Comparison of ENCODE assay signal across 31 cellular contexts in the genomic region with DNA sequence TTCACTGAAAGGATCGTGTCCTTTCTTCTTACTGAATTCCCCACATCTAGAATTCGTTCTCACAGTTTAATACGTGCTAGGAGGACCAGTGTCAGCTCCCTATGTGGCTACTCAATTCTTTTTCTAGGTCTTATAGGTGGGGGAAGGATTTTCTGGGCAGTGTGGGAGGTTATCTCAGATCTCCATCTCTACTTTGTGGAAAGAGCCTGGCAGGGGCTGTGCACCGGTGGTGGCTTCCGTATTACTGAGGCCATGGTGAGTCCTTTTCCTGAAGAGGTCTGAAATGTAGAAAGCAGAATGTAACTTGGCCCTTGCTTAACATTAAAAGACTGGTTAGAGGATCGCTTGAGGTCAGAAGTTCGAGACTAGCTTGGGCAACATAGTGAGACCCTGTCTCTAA. TPM values are rescaled to one million over a fixed set of nuclear protein-coding genes. Genes with fewer than 3 reads are reported as not detected.
A peak's percentile ranks its signal among the peaks of the same experiment; 100 is the strongest.
DNase-seq lines count a peak whose midpoint lies in the region; ATAC-seq, FAIRE-seq and TF ChIP-seq lines count a peak whose summit lies in the region.
"Had no signal": no experiment of that assay in that cellular context is flagged by ENCODE, and none has a peak within 500 bp of the region (broad histone marks: within the 10 kb centered on the region; RNA-seq: fewer than 3 reads in every experiment).

No MANE protein-coding gene starts in this region.

- H4K20me1 ChIP-seq in mammary epithelial cell (ENCODE audit: insufficient read depth, low read length) (no peaks in the 10 kb centered on the region), HepG2 (ENCODE audit: insufficient read depth, low read length) (no peaks in the 10 kb centered on the region)

- H3K9me3 Mint-ChIP-seq in MCF 10A (ENCODE audit: unreplicated experiment) (no peaks in the 10 kb centered on the region), T-cell (no peaks in the 10 kb centered on the region)
- H3K9me3 Mint-ChIP-seq in activated CD4-positive, alpha-beta memory T cell treated with anti-CD3 and anti-CD28 coated beads for 36 hours: no peaks in the 10 kb centered on the region
- H3K9me3 Mint-ChIP-seq: dendritic cell treated with granulocyte-macrophage colony-stimulating factor and Interleukin-4, amounts not matched to agents 40 ng/mL and 50 ng/mL, for 4 days; stimulated activated naive CD8-positive, alpha-beta T cell treated with anti-CD3 and anti-CD28 coated beads, Interleukin-15, amount 100 ng/mL, for 72 hours; WTC11 had no signal

- H3K4me1 ChIP-seq in mammary epithelial cell (ENCODE audit: insufficient read depth, low read length) (peaks cover 21% of the 10 kb centered on the region), HepG2 (ENCODE audit: insufficient read depth, low read length) (peaks cover 71% of the 10 kb centered on the region)

- no peak overlapping the region for H3K9ac ChIP-seq in mammary epithelial cell (ENCODE audit: insufficient read depth, low read length)
- H3K9ac ChIP-seq in HepG2 (ENCODE audit: insufficient read depth, low read depth, low read length): no peak overlapping the region
- H3K9ac ChIP-seq: BLaER1, KMS-11 had no signal

- H3K27me3 ChIP-seq in mammary epithelial cell (ENCODE audit: insufficient read depth, low read length) (no peaks in the 10 kb centered on the region), HepG2 (ENCODE audit: control insufficient read depth in 1 of 2, insufficient read depth in 2 of 2, low read length in 2 of 2) (no peaks in the 10 kb centered on the region; a peak in 1 of 5 replicates)
- H3K27me3 ChIP-seq: BLaER1, esophagus squamous epithelium had no signal

- dilution Hi-C loops in mammary epithelial cell (cut with HindIII; ENCODE audit: low sequenced_read_pairs): no loop called here

- H3K4me3 ChIP-seq in mammary epithelial cell (replicated peaks in 1 of 3; ENCODE audit: insufficient read depth in 1 of 3, low read depth in 2 of 3, low read length in 3 of 3) (no peak overlapping the region), HepG2 (replicated peaks in 1 of 3; ENCODE audit: insufficient read depth in 1 of 3, low read depth in 2 of 3, low read length in 3 of 3) (peak overlapping the region in 2 of 3 experiments; percentile 16 to 46; a peak in 2 of 6 replicates)
- H3K4me3 ChIP-seq: BLaER1, esophagus squamous epithelium had no signal

- ATAC-seq in T-cell (replicated peaks in 1 of 4) (no peak), HepG2 (no peak), Right ventricle myocardium superior (ENCODE audit: poor library complexity) (no peak), HG03457 (IDR thresholded peaks at IDR 0.05; ENCODE audit: unreplicated experiment) (no peak)
- ATAC-seq: stimulated activated naive CD8-positive, alpha-beta T cell treated with anti-CD3 and anti-CD28 coated beads, Interleukin-15, amount 100 ng/mL, for 72 hours; WTC11 had no signal

- H3K9me3 ChIP-seq in mammary epithelial cell (replicated peaks; ENCODE audit: insufficient read depth, low read length) (no peaks in the 10 kb centered on the region), HepG2 (ENCODE audit: low read length) (no peaks in the 10 kb centered on the region)
- H3K9me3 ChIP-seq: BLaER1, esophagus squamous epithelium had no signal

- POLR2A ChIA-PET in MCF 10A (lab: Yijun Ruan, JAX) (no interaction called here), T-cell (lab: Charles Lee) (no interaction called here), HepG2 (lab: Yijun Ruan, JAX) (no interaction called here)
- POLR2A ChIA-PET in activated CD4-positive, alpha-beta memory T cell treated with anti-CD3 and anti-CD28 coated beads for 36 hours (lab: Charles Lee): no interaction called here

- no peak overlapping the region for H3K27ac ChIP-seq in mammary epithelial cell (ENCODE audit: insufficient read depth, low read depth, low read length)
- no peak overlapping the region for H3K27ac ChIP-seq in HepG2 (ENCODE audit: extremely low read length, insufficient read depth, low read length)
- H3K27ac ChIP-seq: BLaER1, esophagus squamous epithelium, KMS-11 had no signal

- no peak overlapping the region for H3K4me2 ChIP-seq in mammary epithelial cell (ENCODE audit: insufficient read depth, low read depth, low read length)
- peak overlapping the region; percentile 75 for H3K4me2 ChIP-seq in HepG2 (ENCODE audit: low read depth, low read length)
- H3K4me2 ChIP-seq: BLaER1, KMS-11 had no signal

- TF ChIP-seq EP300 in HepG2 (IDR thresholded peaks at IDR 0.05; ENCODE audit: low read depth in 2 of 2, low read length in 2 of 2) (no peak), HepG2 (CRISPR knock-in tag; IDR thresholded peaks at IDR 0.05; ENCODE audit: borderline replicate concordance) (no peak)

- CTCF ChIA-PET in mammary epithelial cell (lab: Charles Lee; ENCODE audit: low non-redundant PET): no interaction called here
- CTCF ChIA-PET in MCF 10A (lab: Yijun Ruan, JAX): interaction anchor here (0.6 kb wide), 1 partner anchor 51 kb away, joined by 3 read pairs; no protein-coding TSS in a partner anchor
- CTCF ChIA-PET in T-cell (lab: Charles Lee): no interaction called here
- CTCF ChIA-PET in HepG2 (lab: Yijun Ruan, JAX; ENCODE audit: low intra/inter-chr PET ratio, low total read pairs): no interaction called here
- CTCF ChIA-PET in activated CD4-positive, alpha-beta memory T cell treated with anti-CD3 and anti-CD28 coated beads for 36 hours (lab: Charles Lee): no interaction called here

- in situ Hi-C loops in mammary epithelial cell (cut with MboI; ENCODE audit: low sequenced_read_pairs in 2 of 2) (loop anchor here in 1 of 2 donors (10.0 kb wide), 1 partner anchor 292 kb away; no protein-coding TSS in a partner anchor), HepG2 (cut with HindIII; ENCODE audit: extremely low pct_ligation_motif_present, low pct_unique_long_range_greater_than_20kb) (no loop called here)

- H3K27me3 Mint-ChIP-seq in MCF 10A (ENCODE audit: insufficient read depth, unreplicated experiment) (peaks cover 8% of the 10 kb centered on the region), T-cell (peaks cover 5 to 28% of the 10 kb centered on the region in 2 donors)
- peaks cover 20% of the 10 kb centered on the region for H3K27me3 Mint-ChIP-seq in activated CD4-positive, alpha-beta memory T cell treated with anti-CD3 and anti-CD28 coated beads for 36 hours

- H3K36me3 Mint-ChIP-seq in MCF 10A (ENCODE audit: insufficient read depth, unreplicated experiment) (no peaks in the 10 kb centered on the region), T-cell (no peaks in the 10 kb centered on the region)
- H3K36me3 Mint-ChIP-seq in activated CD4-positive, alpha-beta memory T cell treated with anti-CD3 and anti-CD28 coated beads for 36 hours: no peaks in the 10 kb centered on the region
- H3K36me3 Mint-ChIP-seq: WTC11 had no signal

- WGBS in mammary epithelial cell (ENCODE audit: low coverage, missing lambda C conversion rate): 57% methylated on average over 7 of the region's 7 CpGs
- 14% methylated on average over 7 of the region's 7 CpGs for WGBS in HepG2 (ENCODE audit: low lambda C conversion rate)

- no peak for TF ChIP-seq RAD21 in HepG2 (CRISPR knock-in tag; IDR thresholded peaks at IDR 0.05)

- TF ChIP-seq CTCF in mammary epithelial cell (conservative IDR thresholded peaks at IDR 0.05 in 1 of 2, IDR thresholded peaks at IDR 0.05 in 1 of 2; ENCODE audit: extremely low read depth in 1 of 2, insufficient read depth in 1 of 2, low read depth in 1 of 2, low read length in 2 of 2) (no peak), MCF 10A (IDR thresholded peaks at IDR 0.05; ENCODE audit: unreplicated experiment) (no peak), HepG2 (CRISPR knock-in tag; IDR thresholded peaks at IDR 0.05) (no peak)

- H3K4me1 Mint-ChIP-seq in MCF 10A (ENCODE audit: insufficient read depth, unreplicated experiment): peaks cover 15% of the 10 kb centered on the region
- H3K4me1 Mint-ChIP-seq in T-cell: peaks cover 25 to 29% (median 28%) of the 10 kb centered on the region in 3 donors
- H3K4me1 Mint-ChIP-seq in activated CD4-positive, alpha-beta memory T cell treated with anti-CD3 and anti-CD28 coated beads for 36 hours (ENCODE audit: low read depth): peaks cover 24% of the 10 kb centered on the region

- BruUV-seq in mammary epithelial cell (replicated peaks; lab: Mats Ljungman, UMichigan) (no TSS peak), MCF 10A (replicated peaks; lab: Mats Ljungman, UMichigan) (no TSS peak), HepG2 (replicated peaks; lab: Mats Ljungman, UMichigan) (no TSS peak)

- no peak for FAIRE-seq in HepG2 (lab: Jason Lieb, UNC)
- FAIRE-seq: astrocyte, GM19239, small intestine had no signal

- H3K79me2 ChIP-seq in mammary epithelial cell (ENCODE audit: insufficient read depth, low read length) (peaks cover 23% of the 10 kb centered on the region), HepG2 (ENCODE audit: insufficient read depth, low read length) (peaks cover 18% of the 10 kb centered on the region)

- intact Hi-C loops in mammary epithelial cell (cut with micrococcal nuclease): loop anchor here (10.0 kb wide), 1 partner anchor 212 kb away; no protein-coding TSS in a partner anchor
- intact Hi-C loops in MCF 10A (cut with micrococcal nuclease): no loop called here
- intact Hi-C loops in HepG2 (cut with micrococcal nuclease; ENCODE audit: unreplicated experiment): no loop called here
- intact Hi-C loops in activated CD4-positive, alpha-beta memory T cell treated with anti-CD3 and anti-CD28 coated beads for 36 hours (cut with micrococcal nuclease): loop anchor here (10.0 kb wide), 1 partner anchor 88 kb away; a partner anchor contains a TSS
- intact Hi-C loops in Right ventricle myocardium superior (cut with DNase I): no loop called here

- H3K27ac Mint-ChIP-seq in MCF 10A (ENCODE audit: low read depth, unreplicated experiment): no peak overlapping the region
- no peak overlapping the region for H3K27ac Mint-ChIP-seq in T-cell
- no peak overlapping the region for H3K27ac Mint-ChIP-seq in activated CD4-positive, alpha-beta memory T cell treated with anti-CD3 and anti-CD28 coated beads for 36 hours
- H3K27ac Mint-ChIP-seq: dendritic cell treated with granulocyte-macrophage colony-stimulating factor and Interleukin-4, amounts not matched to agents 40 ng/mL and 50 ng/mL, for 4 days; WTC11 had no signal

- DNase-seq in mammary epithelial cell (no peak), MCF 10A (ENCODE audit: unreplicated experiment) (no peak), T-cell (no peak), HepG2 (ENCODE audit: low spot score) (no peak), HK-2 (ENCODE audit: unreplicated experiment) (no peak), Right ventricle myocardium superior (no peak)
- DNase-seq in activated CD4-positive, alpha-beta memory T cell treated with anti-CD3 and anti-CD28 coated beads for 36 hours: no peak
- DNase-seq: activated naive CD4-positive, alpha-beta T cell treated with anti-CD3 and anti-CD28 coated beads, Interleukin-2, amount 50 U/mL, for 16 hours; Calu3; caudate nucleus; DMS79 treated with DMSO at 0.1 percent for 48 hours; esophagus squamous epithelium; foreskin melanocyte; GF-D8; HCEC 1CT; mesenchymal stem cell; NCI-H146; NCI-H446; NCI-H82; OCI-M1; small intestine; stimulated activated CD4-positive, alpha-beta T cell treated with anti-CD3 and anti-CD28 coated beads, Interleukin-1b, Interleukin-23, amount 100 ng/mL, for 48 hours; stimulated activated CD8-positive, alpha-beta memory T cell treated with anti-CD3 and anti-CD28 coated beads, Interleukin-4, amount 100 ng/mL, for 48 hours; stimulated activated naive CD8-positive, alpha-beta T cell treated with anti-CD3 and anti-CD28 coated beads, Interleukin-15, amount 100 ng/mL, for 72 hours had no signal

- H2AFZ ChIP-seq in mammary epithelial cell (ENCODE audit: low read depth, low read length): peak overlapping the region; percentile 52
- peak overlapping the region; percentile 83 for H2AFZ ChIP-seq in HepG2 (ENCODE audit: low read length)

- H3K36me3 ChIP-seq in mammary epithelial cell (ENCODE audit: insufficient read depth, low read length): no peaks in the 10 kb centered on the region
- H3K36me3 ChIP-seq in HepG2 (replicated peaks in 1 of 2; ENCODE audit: control insufficient read depth in 1 of 2, insufficient read depth in 2 of 2, low read length in 2 of 2): no peaks in the 10 kb centered on the region
- H3K36me3 ChIP-seq: BLaER1, esophagus squamous epithelium had no signal

- H3K4me3 Mint-ChIP-seq in MCF 10A (ENCODE audit: unreplicated experiment): no peak overlapping the region
- H3K4me3 Mint-ChIP-seq in T-cell: peak overlapping the region in 2 of 3 donors; percentile 4 to 45
- H3K4me3 Mint-ChIP-seq in activated CD4-positive, alpha-beta memory T cell treated with anti-CD3 and anti-CD28 coated beads for 36 hours: no peak overlapping the region
- H3K4me3 Mint-ChIP-seq: dendritic cell treated with granulocyte-macrophage colony-stimulating factor and Interleukin-4, amounts not matched to agents 40 ng/mL and 50 ng/mL, for 4 days; WTC11 had no signal

- no peak for TF ChIP-seq POLR2A in HepG2 (IDR thresholded peaks at IDR 0.05; ENCODE audit: insufficient read depth in 1 of 2, low read depth in 2 of 2, low read length in 2 of 2)

RNA-seq across cellular contexts. Expression of a gene that starts 2.8 kb away (rescaled TPM):
- total RNA-seq in mammary epithelial cell (10 to 100 TPM; 36.8 to 90.7 TPM), MCF 10A (2022) (3.2 and 8.7 TPM in 2 replicates), T-cell (1 to 10 TPM; 2.1 to 6.3 (median 2.6) TPM), HepG2 (2016; rRNA removed; fragmentation: Illumina TruSeq; extraction: Trizol) (11.8 and 24.3 TPM in 2 replicates), Right ventricle myocardium superior (5.1 TPM)
- polyA plus RNA-seq in mammary epithelial cell (40.2 TPM), HepG2 (2011; rRNA removed) (34.1 and 35.0 TPM in 2 replicates)
- polyA minus RNA-seq in mammary epithelial cell: 52.2 TPM
- total RNA-seq in HepG2 (2016; cell fraction: cytosol; rRNA removed; fragmentation: Illumina TruSeq; extraction: Trizol; ENCODE audit: low read depth): 45.8 and 49.7 TPM in 2 replicates
- total RNA-seq in HepG2 (2016; cell fraction: insoluble cytoplasmic fraction; rRNA removed; fragmentation: Illumina TruSeq; extraction: Trizol): 14.5 and 23.4 TPM in 2 replicates
- 29.0 and 32.2 TPM in 2 replicates for total RNA-seq in HepG2 (2016; cell fraction: membrane; rRNA removed; fragmentation: Illumina TruSeq; extraction: Trizol)
- 32.2 and 33.4 TPM in 2 replicates for total RNA-seq in HepG2 (2016; cell fraction: nucleus; rRNA removed; fragmentation: Illumina TruSeq; extraction: Trizol)
- polyA plus RNA-seq in HepG2 (2011; cell fraction: cytosol; rRNA removed): 21.1 and 29.0 TPM in 2 replicates
- 14.9 and 16.8 TPM in 2 replicates for polyA plus RNA-seq in HepG2 (2011; cell fraction: nucleus; rRNA removed)
- 19.1 and 32.8 TPM in 2 replicates for polyA plus RNA-seq in HepG2 (2012)
- 5.7 and 9.5 TPM in 2 replicates for polyA plus RNA-seq in HepG2 (2016; cell fraction: cytosol; fragmentation: Illumina TruSeq; extraction: Trizol; ENCODE audit: low read depth)
- 14.3 and 14.7 TPM in 2 replicates for polyA plus RNA-seq in HepG2 (2016; cell fraction: insoluble cytoplasmic fraction; fragmentation: Illumina TruSeq; extraction: Trizol; ENCODE audit: low read depth)
- polyA plus RNA-seq in HepG2 (2016; cell fraction: membrane; fragmentation: Illumina TruSeq; extraction: Trizol; ENCODE audit: low read depth): 11.2 and 15.8 TPM in 2 replicates
- polyA plus RNA-seq in HepG2 (2016; cell fraction: nucleus; fragmentation: Illumina TruSeq; extraction: Trizol; ENCODE audit: insufficient read depth, low read depth): 31.5 and 33.9 TPM in 2 replicates
- 6.5 and 39.5 TPM in 2 replicates for polyA minus RNA-seq in HepG2 (2011; rRNA and poly(A)+ RNA removed; ENCODE audit: low replicate concordance)
- polyA minus RNA-seq in HepG2 (2011; cell fraction: cytosol; rRNA and poly(A)+ RNA removed): 26.0 and 29.6 TPM in 2 replicates
- polyA minus RNA-seq in HepG2 (2011; cell fraction: nucleus; rRNA and poly(A)+ RNA removed): 66.4 and 75.1 TPM in 2 replicates
- total RNA-seq in activated CD4-positive, alpha-beta memory T cell treated with anti-CD3 and anti-CD28 coated beads for 36 hours: under 1 TPM; 0.62 to 0.94 TPM

Comparison
In these comparisons a context has a peak if more than half of its experiments do, and no peak if none do; other contexts are left out.
1. intact Hi-C loops: an anchor here in mammary epithelial cell (10.0 kb wide) and activated CD4-positive, alpha-beta memory T cell treated with anti-CD3 and anti-CD28 coated beads for 36 hours (10.0 kb wide); none called in MCF 10A, HepG2 and Right ventricle myocardium superior.
2. H3K4me3 ChIP-seq: peak in HepG2 (2 of 3); none in mammary epithelial cell (0 of 3).
3. H3K4me3 Mint-ChIP-seq: peak in T-cell (2 of 3); none in MCF 10A (single experiment) and activated CD4-positive, alpha-beta memory T cell treated with anti-CD3 and anti-CD28 coated beads for 36 hours (single experiment).